Comparison of ENCODE assay signal across 1 cellular context in genomic region chr19:40737102-40737644, GRCh38.
TF ChIP-seq lines count a peak whose summit lies in the region.

No MANE protein-coding gene starts in this region.

TF ChIP-seq in HepG2, 621 proteins besides CTCF, POLR2A, EP300 and RAD21:
- TF ChIP-seq TMF1 (CRISPR knock-in tag; IDR thresholded peaks at IDR 0.05; ENCODE audit: low read depth), result 0 out of 2 replicates have a peak, but pooled peaks have one; percentile 34
- no peak for TF ChIP-seq CBX1 (IDR thresholded peaks at IDR 0.05; ENCODE audit: low read depth)
